In genomic region chr13:75558130-75558840, GRCh38 we compare ENCODE assay signal across 25 cellular contexts. TPM values are rescaled to one million over a fixed set of nuclear protein-coding genes. Genes with fewer than 3 reads are reported as not detected.
DNase-seq lines count a peak whose midpoint lies in the region; ATAC-seq, FAIRE-seq and TF ChIP-seq lines count a peak whose summit lies in the region.
"Had no signal": no experiment of that assay in that cellular context is flagged by ENCODE, and none has a peak within 500 bp of the region (broad histone marks: within the 10 kb centered on the region; RNA-seq: fewer than 3 reads in every experiment).

No MANE protein-coding gene starts in this region.

- no peak for TF ChIP-seq CTCF in activated CD8-positive, alpha-beta T cell treated with anti-CD3 and anti-CD28 coated beads for 36 hours (IDR thresholded peaks at IDR 0.05)
- no peak for TF ChIP-seq CTCF in foreskin keratinocyte (conservative IDR thresholded peaks at IDR 0.05)

- DNase-seq in activated CD4-positive, alpha-beta T cell treated with anti-CD3 and anti-CD28 coated beads, Interleukin-2, amount 10 ng/mL, durations not matched to agents 24 days and 14 days, result no peak
- DNase-seq in activated CD4-positive, alpha-beta T cell treated with anti-CD3 and anti-CD28 coated beads, Interleukin-2, amount 50 U/mL, for 48 hours, result no peak
- DNase-seq in GM12892 (ENCODE audit: insufficient read length) (no peak), mesenteric fat pad (ENCODE audit: low spot score) (no peak), NCI-H2029 (lab: John Stamatoyannopoulos, UW) (no peak), foreskin keratinocyte (no peak)
- DNase-seq in activated CD8-positive, alpha-beta T cell treated with anti-CD3 and anti-CD28 coated beads for 36 hours, result no peak
- DNase-seq: activated CD4-positive, alpha-beta memory T cell treated with anti-CD3 and anti-CD28 coated beads, Interleukin-2, amount 10 ng/mL, durations not matched to agents 7 days and 5 days; adrenal gland; effector CD4-positive, alpha-beta T cell; heart left ventricle; left cardiac atrium; mesendoderm; MV-4-11; naive B cell; NCI-H524 treated with DMSO at 0.1 percent for 48 hours; pancreas; RPMI8226; T-helper 9 cell had no signal

- H3K9me3 Mint-ChIP-seq in activated CD4-positive, alpha-beta T cell treated with anti-CD3 and anti-CD28 coated beads, Interleukin-2, amount 10 ng/mL, durations not matched to agents 24 days and 14 days, result no peaks in the 10 kb centered on the region
- H3K9me3 Mint-ChIP-seq in activated CD8-positive, alpha-beta T cell treated with anti-CD3 and anti-CD28 coated beads for 36 hours, result peaks cover 1% of the 10 kb centered on the region
- H3K9me3 Mint-ChIP-seq: activated CD4-positive, alpha-beta memory T cell treated with anti-CD3 and anti-CD28 coated beads, Interleukin-2, amount 10 ng/mL, durations not matched to agents 7 days and 5 days; naive B cell; stimulated activated memory B cell treated with anti-CD40 and anti-IgM and Interleukin-4, amounts not matched to agents 10 μg/mL and 1 μg/mL and 100 μg/mL, for 72 hours; WTC11 had no signal

- intact Hi-C loops in activated CD4-positive, alpha-beta T cell treated with anti-CD3 and anti-CD28 coated beads, Interleukin-2, amount 10 ng/mL, durations not matched to agents 24 days and 14 days (cut with micrococcal nuclease), result no loop called here
- intact Hi-C loops in activated CD8-positive, alpha-beta T cell treated with anti-CD3 and anti-CD28 coated beads for 36 hours (cut with micrococcal nuclease), result no loop called here

- H3K4me3 Mint-ChIP-seq in activated CD4-positive, alpha-beta T cell treated with anti-CD3 and anti-CD28 coated beads, Interleukin-2, amount 10 ng/mL, durations not matched to agents 24 days and 14 days, result peak overlapping the region; percentile 46
- H3K4me3 Mint-ChIP-seq in activated CD8-positive, alpha-beta T cell treated with anti-CD3 and anti-CD28 coated beads for 36 hours, result no peak overlapping the region
- H3K4me3 Mint-ChIP-seq: activated CD4-positive, alpha-beta memory T cell treated with anti-CD3 and anti-CD28 coated beads, Interleukin-2, amount 10 ng/mL, durations not matched to agents 7 days and 5 days; naive B cell; stimulated activated memory B cell treated with anti-CD40 and anti-IgM and Interleukin-4, amounts not matched to agents 10 μg/mL and 1 μg/mL and 100 μg/mL, for 72 hours; WTC11 had no signal

- peaks cover 29% of the 10 kb centered on the region for H3K36me3 Mint-ChIP-seq in activated CD4-positive, alpha-beta T cell treated with anti-CD3 and anti-CD28 coated beads, Interleukin-2, amount 10 ng/mL, durations not matched to agents 24 days and 14 days (ENCODE audit: low read depth)
- peaks cover 32% of the 10 kb centered on the region for H3K36me3 Mint-ChIP-seq in activated CD8-positive, alpha-beta T cell treated with anti-CD3 and anti-CD28 coated beads for 36 hours (ENCODE audit: low read depth)

- peak overlapping the region; percentile 72 for H3K27ac Mint-ChIP-seq in activated CD4-positive, alpha-beta T cell treated with anti-CD3 and anti-CD28 coated beads, Interleukin-2, amount 10 ng/mL, durations not matched to agents 24 days and 14 days
- peak overlapping the region; percentile 50 for H3K27ac Mint-ChIP-seq in activated CD8-positive, alpha-beta T cell treated with anti-CD3 and anti-CD28 coated beads for 36 hours
- H3K27ac Mint-ChIP-seq: activated CD4-positive, alpha-beta memory T cell treated with anti-CD3 and anti-CD28 coated beads, Interleukin-2, amount 10 ng/mL, durations not matched to agents 7 days and 5 days; naive B cell; stimulated activated memory B cell treated with anti-CD40 and anti-IgM and Interleukin-4, amounts not matched to agents 10 μg/mL and 1 μg/mL and 100 μg/mL, for 72 hours; WTC11 had no signal

- no peak for TF ChIP-seq POLR2A in GM12892 (IDR thresholded peaks at IDR 0.05; ENCODE audit: low read depth, low read length)

- no peaks in the 10 kb centered on the region for H3K27me3 ChIP-seq in foreskin keratinocyte
- H3K27me3 ChIP-seq: adrenal gland, heart left ventricle, pancreas had no signal

- H3K27me3 Mint-ChIP-seq in activated CD4-positive, alpha-beta T cell treated with anti-CD3 and anti-CD28 coated beads, Interleukin-2, amount 10 ng/mL, durations not matched to agents 24 days and 14 days, result no peaks in the 10 kb centered on the region
- H3K27me3 Mint-ChIP-seq in activated CD8-positive, alpha-beta T cell treated with anti-CD3 and anti-CD28 coated beads for 36 hours, result no peaks in the 10 kb centered on the region
- H3K27me3 Mint-ChIP-seq: activated CD4-positive, alpha-beta memory T cell treated with anti-CD3 and anti-CD28 coated beads, Interleukin-2, amount 10 ng/mL, durations not matched to agents 7 days and 5 days; naive B cell; stimulated activated memory B cell treated with anti-CD40 and anti-IgM and Interleukin-4, amounts not matched to agents 10 μg/mL and 1 μg/mL and 100 μg/mL, for 72 hours had no signal

- H3K27ac ChIP-seq in foreskin keratinocyte, result no peak overlapping the region
- H3K27ac ChIP-seq: KMS-11, pancreas had no signal

- H3K4me1 Mint-ChIP-seq in activated CD4-positive, alpha-beta T cell treated with anti-CD3 and anti-CD28 coated beads, Interleukin-2, amount 10 ng/mL, durations not matched to agents 24 days and 14 days, result peaks cover 20% of the 10 kb centered on the region
- H3K4me1 Mint-ChIP-seq in activated CD8-positive, alpha-beta T cell treated with anti-CD3 and anti-CD28 coated beads for 36 hours (ENCODE audit: low read depth), result peaks cover 34% of the 10 kb centered on the region
- H3K4me1 Mint-ChIP-seq: WTC11 had no signal

- no peaks in the 10 kb centered on the region for H3K4me1 ChIP-seq in foreskin keratinocyte

- CTCF ChIA-PET in activated CD8-positive, alpha-beta T cell treated with anti-CD3 and anti-CD28 coated beads for 36 hours (lab: Charles Lee), result interaction anchor here (1.0 kb wide), 1 partner anchor 138 kb away, joined by 3 read pairs; no protein-coding TSS in a partner anchor

- peak; percentile 82 for FAIRE-seq in GM12892 (lab: Jason Lieb, UNC)
- peak; percentile 69 for FAIRE-seq in islet of Langerhans (lab: Jason Lieb, UNC)
- FAIRE-seq: A204.1, H1 had no signal

- POLR2A ChIA-PET in activated CD8-positive, alpha-beta T cell treated with anti-CD3 and anti-CD28 coated beads for 36 hours (lab: Charles Lee), result interaction anchor here (0.5 to 0.6 kb wide), 2 partner anchors 7 to 1771 kb away, joined by 3 read pairs; no protein-coding TSS in a partner anchor

- peak; percentile 47 for ATAC-seq in activated CD8-positive, alpha-beta T cell treated with anti-CD3 and anti-CD28 coated beads for 36 hours
- no peak for ATAC-seq in foreskin keratinocyte
- ATAC-seq: left cardiac atrium; pancreas; stimulated activated memory B cell treated with anti-CD40 and anti-IgM and Interleukin-4, amounts not matched to agents 10 μg/mL and 1 μg/mL and 100 μg/mL, for 72 hours; WTC11 had no signal

RNA-seq across cellular contexts. Expression of gene UCHL3, which starts 8.7 kb away (rescaled TPM):
- 43.5 and 50.6 TPM in 2 replicates for total RNA-seq in activated CD4-positive, alpha-beta T cell treated with anti-CD3 and anti-CD28 coated beads, Interleukin-2, amount 10 ng/mL, durations not matched to agents 24 days and 14 days
- polyA plus RNA-seq in GM12892 (2012; ENCODE audit: missing spikeins), result 49.3 TPM
- 10 to 100 TPM; 32.9 to 36.4 TPM for total RNA-seq in activated CD8-positive, alpha-beta T cell treated with anti-CD3 and anti-CD28 coated beads for 36 hours
- total RNA-seq in mesenteric fat pad (38.8 TPM), foreskin keratinocyte (112 and 122 TPM in 2 replicates)
- polyA plus RNA-seq in foreskin keratinocyte, result 133 and 146 TPM in 2 replicates

RNA-seq across cellular contexts. Expression of gene COMMD6, which starts 20.6 kb away (rescaled TPM):
- total RNA-seq in activated CD4-positive, alpha-beta T cell treated with anti-CD3 and anti-CD28 coated beads, Interleukin-2, amount 10 ng/mL, durations not matched to agents 24 days and 14 days, result 100 and 108 TPM in 2 replicates
- 399 TPM for polyA plus RNA-seq in GM12892 (2012; ENCODE audit: missing spikeins)
- 100 to 1,000 TPM; 114 to 116 TPM for total RNA-seq in activated CD8-positive, alpha-beta T cell treated with anti-CD3 and anti-CD28 coated beads for 36 hours
- total RNA-seq in mesenteric fat pad (133 TPM), foreskin keratinocyte (137 and 149 TPM in 2 replicates)
- polyA plus RNA-seq in foreskin keratinocyte, result 230 and 253 TPM in 2 replicates
